1 cellular context compared by ENCODE assay signal in genomic region chr1:181103404-181103803, GRCh38.
TF ChIP-seq lines count a peak whose summit lies in the region.

No MANE protein-coding gene starts in this region.

TF ChIP-seq in SK-N-SH, 30 proteins besides CTCF, POLR2A, EP300 and RAD21 (continued from another document):
- TF ChIP-seq TEAD4 (IDR thresholded peaks at IDR 0.05; ENCODE audit: borderline replicate concordance, insufficient read depth) (no peak), NFIC (IDR thresholded peaks at IDR 0.05; ENCODE audit: borderline replicate concordance) (0 out of 2 replicates have a peak, but pooled peaks have one; percentile 4), NRF1 (IDR thresholded peaks at IDR 0.05; ENCODE audit: low read depth, low read length) (no peak), EZH2phosphoT487 (IDR thresholded peaks at IDR 0.05; ENCODE audit: borderline replicate concordance, low read depth) (no peak), REST (IDR thresholded peaks at IDR 0.05; ENCODE audit: low read depth, low read length) (no peak), ELF1 (IDR thresholded peaks at IDR 0.05) (no peak), YY1 (IDR thresholded peaks at IDR 0.05; ENCODE audit: low read depth) (no peak)
- TF ChIP-seq, protein P1, sequence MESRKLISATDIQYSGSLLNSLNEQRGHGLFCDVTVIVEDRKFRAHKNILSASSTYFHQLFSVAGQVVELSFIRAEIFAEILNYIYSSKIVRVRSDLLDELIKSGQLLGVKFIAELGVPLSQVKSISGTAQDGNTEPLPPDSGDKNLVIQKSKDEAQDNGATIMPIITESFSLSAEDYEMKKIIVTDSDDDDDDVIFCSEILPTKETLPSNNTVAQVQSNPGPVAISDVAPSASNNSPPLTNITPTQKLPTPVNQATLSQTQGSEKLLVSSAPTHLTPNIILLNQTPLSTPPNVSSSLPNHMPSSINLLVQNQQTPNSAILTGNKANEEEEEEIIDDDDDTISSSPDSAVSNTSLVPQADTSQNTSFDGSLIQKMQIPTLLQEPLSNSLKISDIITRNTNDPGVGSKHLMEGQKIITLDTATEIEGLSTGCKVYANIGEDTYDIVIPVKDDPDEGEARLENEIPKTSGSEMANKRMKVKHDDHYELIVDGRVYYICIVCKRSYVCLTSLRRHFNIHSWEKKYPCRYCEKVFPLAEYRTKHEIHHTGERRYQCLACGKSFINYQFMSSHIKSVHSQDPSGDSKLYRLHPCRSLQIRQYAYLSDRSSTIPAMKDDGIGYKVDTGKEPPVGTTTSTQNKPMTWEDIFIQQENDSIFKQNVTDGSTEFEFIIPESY (IDR thresholded peaks at IDR 0.05; ENCODE audit: borderline replicate concordance, low read depth), result no peak
